Comparison of ENCODE assay signal across 9 cellular contexts in the genomic region with DNA sequence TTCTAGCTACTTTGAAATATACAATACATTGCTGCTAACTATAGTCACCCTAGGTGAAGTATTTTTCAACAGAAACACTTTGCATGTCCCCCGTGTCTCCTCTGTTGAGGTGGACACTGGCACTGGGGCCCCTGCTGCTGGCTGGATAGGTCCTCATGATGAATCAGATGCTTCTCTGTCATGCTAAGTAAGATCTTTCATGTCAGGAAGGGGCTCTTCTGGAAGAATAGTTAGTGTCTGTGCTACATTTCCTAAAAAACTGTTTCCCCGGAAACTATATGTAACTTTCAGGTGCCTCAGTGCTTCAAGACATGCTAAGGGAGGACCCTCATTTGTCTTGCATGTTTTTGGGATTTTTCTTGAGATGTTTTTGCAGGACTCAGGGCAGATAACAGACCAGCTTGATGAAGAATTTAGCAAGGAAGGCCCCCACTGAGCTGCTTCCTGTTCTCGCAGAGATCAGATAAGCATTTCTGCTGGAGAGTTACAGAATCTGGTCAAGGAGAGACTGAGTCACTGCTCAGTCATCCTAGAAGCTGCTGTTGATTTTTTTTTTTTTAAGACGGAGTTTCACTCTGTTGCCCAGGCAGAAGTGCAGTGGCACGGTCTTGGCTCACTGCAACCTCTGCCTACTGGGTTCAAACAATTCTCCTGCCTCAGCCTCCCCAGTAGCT. TPM values are rescaled to one million over a fixed set of nuclear protein-coding genes. Genes with fewer than 3 reads are reported as not detected.
DNase-seq lines count a peak whose midpoint lies in the region; TF ChIP-seq lines count a peak whose summit lies in the region.
"Not testable (repeated sequence)": the region's sequence is repeated elsewhere in the genome, so short reads cannot be mapped to it uniquely, and the experiment has no call there.
"Had no signal": no experiment of that assay in that cellular context is flagged by ENCODE, and none has a peak within 500 bp of the region (broad histone marks: within the 10 kb centered on the region; RNA-seq: fewer than 3 reads in every experiment).

No MANE protein-coding gene starts in this region.

- not testable (repeated sequence) for H3K27me3 Mint-ChIP-seq in HFFc6 (ENCODE audit: insufficient read depth); activated T-helper 1 cell treated with anti-CD3 and anti-CD28 coated beads, Interleukin-12 subunit alpha, Interleukin-12 subunit beta, Interleukin-2, Interleukin-4 antibody, amounts not matched to agents 30 ng/mL and 10 ng/mL and 1 ng/mL, durations not matched to agents 14 hours and 24 hours and 36 hours (ENCODE audit: insufficient read depth); chondrocyte (ENCODE audit: low read depth)

- not testable (repeated sequence) for H3K9me3 Mint-ChIP-seq in HFFc6; activated T-helper 1 cell treated with anti-CD3 and anti-CD28 coated beads, Interleukin-12 subunit alpha, Interleukin-12 subunit beta, Interleukin-2, Interleukin-4 antibody, amounts not matched to agents 30 ng/mL and 10 ng/mL and 1 ng/mL, durations not matched to agents 14 hours and 24 hours and 36 hours; chondrocyte (ENCODE audit: low read depth)

- peak overlapping the region; percentile 88 for H3K27ac Mint-ChIP-seq in HFFc6
- peak overlapping the region; percentile 91 for H3K27ac Mint-ChIP-seq in activated T-helper 1 cell treated with anti-CD3 and anti-CD28 coated beads, Interleukin-12 subunit alpha, Interleukin-12 subunit beta, Interleukin-2, Interleukin-4 antibody, amounts not matched to agents 30 ng/mL and 10 ng/mL and 1 ng/mL, durations not matched to agents 14 hours and 24 hours and 36 hours
- peak overlapping the region; percentile 90 for H3K27ac Mint-ChIP-seq in chondrocyte (ENCODE audit: unreplicated experiment)

- not testable (repeated sequence) for TF ChIP-seq CTCF in AG10803 (conservative IDR thresholded peaks at IDR 0.05; ENCODE audit: low read length); HFFc6 (IDR thresholded peaks at IDR 0.05); chondrocyte (IDR thresholded peaks at IDR 0.05)

- peak overlapping the region; percentile 73 for H3K4me3 Mint-ChIP-seq in HFFc6
- H3K4me3 Mint-ChIP-seq in activated T-helper 1 cell treated with anti-CD3 and anti-CD28 coated beads, Interleukin-12 subunit alpha, Interleukin-12 subunit beta, Interleukin-2, Interleukin-4 antibody, amounts not matched to agents 30 ng/mL and 10 ng/mL and 1 ng/mL, durations not matched to agents 14 hours and 24 hours and 36 hours; chondrocyte (ENCODE audit: unreplicated experiment): not testable (repeated sequence)

- DNase-seq in AG10803 (ENCODE audit: low read depth) (peak; percentile 74), HFFc6 (peak; percentile 83), NCI-H460 (ENCODE audit: extremely low read depth, low read depth) (peak; percentile 6), T1000 (lab: John Stamatoyannopoulos, UW) (peak; percentile 28), hepatic stellate cell (ENCODE audit: low spot score) (peak; percentile 9)
- not testable (repeated sequence) for DNase-seq in activated T-helper 1 cell treated with anti-CD3 and anti-CD28 coated beads, Interleukin-12 subunit alpha, Interleukin-12 subunit beta, Interleukin-2, Interleukin-4 antibody, amounts not matched to agents 30 ng/mL and 10 ng/mL and 1 ng/mL, durations not matched to agents 14 hours and 24 hours and 36 hours (ENCODE audit: low spot score); chondrocyte (ENCODE audit: low spot score)
- peak; percentile 47 for DNase-seq in stimulated activated CD4-positive, alpha-beta T cell treated with anti-CD3 and anti-CD28 coated beads, Interleukin-15, amount 100 ng/mL, for 24 hours

- intact Hi-C loops in activated T-helper 1 cell treated with anti-CD3 and anti-CD28 coated beads, Interleukin-12 subunit alpha, Interleukin-12 subunit beta, Interleukin-2, Interleukin-4 antibody, amounts not matched to agents 30 ng/mL and 10 ng/mL and 1 ng/mL, durations not matched to agents 14 hours and 24 hours and 36 hours (cut with micrococcal nuclease) = loop anchor here (1.0 kb wide), 1 partner anchor 54 kb away; no protein-coding TSS in a partner anchor

- H3K4me1 Mint-ChIP-seq in HFFc6 (ENCODE audit: low read depth) (peaks cover 21% of the 10 kb centered on the region), chondrocyte (ENCODE audit: low read depth) (peaks cover 13% of the 10 kb centered on the region)
- not testable (repeated sequence) for H3K4me1 Mint-ChIP-seq in activated T-helper 1 cell treated with anti-CD3 and anti-CD28 coated beads, Interleukin-12 subunit alpha, Interleukin-12 subunit beta, Interleukin-2, Interleukin-4 antibody, amounts not matched to agents 30 ng/mL and 10 ng/mL and 1 ng/mL, durations not matched to agents 14 hours and 24 hours and 36 hours (ENCODE audit: low read depth)

- not testable (repeated sequence) for H3K4me3 ChIP-seq in AG10803 (ENCODE audit: low read length)

- H3K36me3 Mint-ChIP-seq in HFFc6 (ENCODE audit: low read depth); activated T-helper 1 cell treated with anti-CD3 and anti-CD28 coated beads, Interleukin-12 subunit alpha, Interleukin-12 subunit beta, Interleukin-2, Interleukin-4 antibody, amounts not matched to agents 30 ng/mL and 10 ng/mL and 1 ng/mL, durations not matched to agents 14 hours and 24 hours and 36 hours (ENCODE audit: low read depth); chondrocyte (ENCODE audit: low read depth): not testable (repeated sequence)

RNA-seq across cellular contexts. Expression of gene FAM25A, which starts 5.3 kb away (rescaled TPM):
- not detected for total RNA-seq in HFFc6 (2021; fragmentation: NEBNext Ultra II Directional; extraction: Animal tissue kit (Norgen Biotek cat#: 25700))
- not detected in 2 replicates for total RNA-seq in NCI-H460 (2014; rRNA removed; shearing (Covaris generic))
- polyA plus RNA-seq in NCI-H460 (2014; cell fraction: nucleus; rRNA removed) = not detected in 2 replicates
- not detected in 2 replicates for total RNA-seq in activated T-helper 1 cell treated with anti-CD3 and anti-CD28 coated beads, Interleukin-12 subunit alpha, Interleukin-12 subunit beta, Interleukin-2, Interleukin-4 antibody, amounts not matched to agents 30 ng/mL and 10 ng/mL and 1 ng/mL, durations not matched to agents 14 hours and 24 hours and 36 hours
- not detected in 3 replicates for total RNA-seq in chondrocyte
- total RNA-seq: Right ventricle myocardium superior had no signal

RNA-seq across cellular contexts. Expression of gene ADIRF, which starts 57.1 kb away (rescaled TPM):
- 100 to 1,000 TPM in 4 of 6 experiments, 10 to 100 TPM in 2; 68.5 to 169 (median 145) TPM for total RNA-seq in HFFc6 (2021; fragmentation: NEBNext Ultra II Directional; extraction: Animal tissue kit (Norgen Biotek cat#: 25700))
- total RNA-seq in NCI-H460 (2014; rRNA removed; shearing (Covaris generic)) = not detected in 2 replicates
- not detected in 2 replicates for polyA plus RNA-seq in NCI-H460 (2014; cell fraction: nucleus; rRNA removed)
- not detected in 2 replicates for total RNA-seq in activated T-helper 1 cell treated with anti-CD3 and anti-CD28 coated beads, Interleukin-12 subunit alpha, Interleukin-12 subunit beta, Interleukin-2, Interleukin-4 antibody, amounts not matched to agents 30 ng/mL and 10 ng/mL and 1 ng/mL, durations not matched to agents 14 hours and 24 hours and 36 hours
- 0.54 to 0.65 TPM in 2 of 3 replicates, not detected in the other for total RNA-seq in chondrocyte

Comparison
In these comparisons a context has a peak if more than half of its experiments do, and no peak if none do; other contexts are left out.
1. RNA of gene ADIRF, which starts 57.1 kb away (total RNA-seq): 68.5 to 169 TPM in HFFc6; 0.54 to 0.65 TPM in chondrocyte, not detected in NCI-H460 and not detected in activated T-helper 1 cell treated with anti-CD3 and anti-CD28 coated beads, Interleukin-12 subunit alpha, Interleukin-12 subunit beta, Interleukin-2, Interleukin-4 antibody, amounts not matched to agents 30 ng/mL and 10 ng/mL and 1 ng/mL, durations not matched to agents 14 hours and 24 hours and 36 hours; every median in the first group is over 10 times any median in the second.
2. Peak in every context shown above with its lines, with median percentiles within 50 percentile points of each other: H3K27ac Mint-ChIP-seq.